In genomic region chr18:48153641-48154481, GRCh38 we compare ENCODE assay signal across 1 cellular context.
TF ChIP-seq lines count a peak whose summit lies in the region.

No MANE protein-coding gene starts in this region.

TF ChIP-seq in HepG2, 621 proteins besides CTCF, POLR2A, EP300 and RAD21 (continued from another document and continues in another):
- TF ChIP-seq MYPOP (CRISPR knock-in tag; IDR thresholded peaks at IDR 0.05) = 0 out of 2 replicates have a peak, but pooled peaks have one; percentile 51
- 0 out of 2 replicates have a peak, but pooled peaks have one; percentile 34 for TF ChIP-seq GLI4 (CRISPR knock-in tag; IDR thresholded peaks at IDR 0.05; ENCODE audit: borderline replicate concordance)
- peak; percentile 53 for TF ChIP-seq ELF1 (CRISPR knock-in tag; IDR thresholded peaks at IDR 0.05)
- TF ChIP-seq ZSCAN22 (CRISPR knock-in tag; IDR thresholded peaks at IDR 0.05) = no peak
- TF ChIP-seq ZNF510 (CRISPR knock-in tag; IDR thresholded peaks at IDR 0.05; ENCODE audit: low read depth) = no peak
- TF ChIP-seq JUND (CRISPR knock-in tag; IDR thresholded peaks at IDR 0.05) = peak; percentile 50; the same call in 1 of the 2 replicates
- TF ChIP-seq TBX2 (CRISPR knock-in tag; IDR thresholded peaks at IDR 0.05; ENCODE audit: borderline replicate concordance) = peak; percentile 46; the same call in 1 of the 2 replicates
- TF ChIP-seq ZBTB3 (CRISPR knock-in tag; IDR thresholded peaks at IDR 0.05; ENCODE audit: borderline replicate concordance, low read depth) = no peak
- 0 out of 2 replicates have a peak, but pooled peaks have one; percentile 24 for TF ChIP-seq BORCS8-MEF2B (CRISPR knock-in tag; IDR thresholded peaks at IDR 0.05)
- no peak for TF ChIP-seq ZBTB1 (CRISPR knock-in tag; IDR thresholded peaks at IDR 0.05; ENCODE audit: borderline replicate concordance)
- peak; percentile 59; the same call in 1 of the 2 replicates for TF ChIP-seq BCL3 (CRISPR knock-in tag; IDR thresholded peaks at IDR 0.05)
- peak; percentile 59 for TF ChIP-seq SKI (IDR thresholded peaks at IDR 0.05; ENCODE audit: partially characterized antibody)
- no peak for TF ChIP-seq FOXA1 (IDR thresholded peaks at IDR 0.05)
- TF ChIP-seq FOXA1 (CRISPR knock-in tag; IDR thresholded peaks at IDR 0.05) = peak; percentile 25; the same call in 1 of the 2 replicates
- no peak for TF ChIP-seq ZBTB37 (CRISPR knock-in tag; IDR thresholded peaks at IDR 0.05)
- TF ChIP-seq ZNF609 (CRISPR knock-in tag; IDR thresholded peaks at IDR 0.05; ENCODE audit: borderline replicate concordance) = 0 out of 2 replicates have a peak, but pooled peaks have one; percentile 56
- TF ChIP-seq ZNF160 (CRISPR knock-in tag; IDR thresholded peaks at IDR 0.05) = no peak
- TF ChIP-seq ASH2L (IDR thresholded peaks at IDR 0.05; ENCODE audit: insufficient read length, low read depth, low read length) = peak; percentile 63
- TF ChIP-seq BATF2 (CRISPR knock-in tag; IDR thresholded peaks at IDR 0.05) = no peak
- no peak for TF ChIP-seq TRIM22 (IDR thresholded peaks at IDR 0.05)
- peak; percentile 43; the same call in 1 of the 2 replicates for TF ChIP-seq NR2F2 (IDR thresholded peaks at IDR 0.05; ENCODE audit: borderline replicate concordance, low read depth)
- TF ChIP-seq CAMTA2 (CRISPR knock-in tag; IDR thresholded peaks at IDR 0.05; ENCODE audit: borderline replicate concordance) = no peak
- no peak for TF ChIP-seq ZNF124 (CRISPR knock-in tag; IDR thresholded peaks at IDR 0.05)
- TF ChIP-seq ZNF563 (CRISPR knock-in tag; IDR thresholded peaks at IDR 0.05) = no peak
- TF ChIP-seq ZFX (CRISPR knock-in tag; IDR thresholded peaks at IDR 0.05; ENCODE audit: low read depth) = peak; percentile 68
- no peak for TF ChIP-seq GABPA (IDR thresholded peaks at IDR 0.05; ENCODE audit: low read depth, low read length)
- peak; percentile 18; the same call in 1 of the 2 replicates for TF ChIP-seq GABPA (CRISPR knock-in tag; IDR thresholded peaks at IDR 0.05; ENCODE audit: low read depth)
- peak; percentile 37; the same call in 1 of the 2 replicates for TF ChIP-seq FOSL2 (CRISPR knock-in tag; IDR thresholded peaks at IDR 0.05)
- TF ChIP-seq ZNF574 (CRISPR knock-in tag; IDR thresholded peaks at IDR 0.05) = peak; percentile 27; the same call in 1 of the 2 replicates
- TF ChIP-seq KDM5B (CRISPR knock-in tag; IDR thresholded peaks at IDR 0.05; ENCODE audit: borderline replicate concordance) = 0 out of 2 replicates have a peak, but pooled peaks have one; percentile 26
- TF ChIP-seq ZNF782 (CRISPR knock-in tag; IDR thresholded peaks at IDR 0.05; ENCODE audit: borderline replicate concordance) = peak; percentile 69; the same call in 1 of the 2 replicates
- TF ChIP-seq ZNF513 (CRISPR knock-in tag; conservative IDR thresholded peaks at IDR 0.05) = no peak
- TF ChIP-seq LCORL (IDR thresholded peaks at IDR 0.05) = no peak
- TF ChIP-seq LCORL (CRISPR knock-in tag; IDR thresholded peaks at IDR 0.05) = peak; percentile 59
- 0 out of 2 replicates have a peak, but pooled peaks have one; percentile 13 for TF ChIP-seq SP5 (CRISPR knock-in tag; IDR thresholded peaks at IDR 0.05; ENCODE audit: borderline replicate concordance, low read depth)
- peak; percentile 85; the same call in 1 of the 2 replicates for TF ChIP-seq MTA1 (CRISPR knock-in tag; IDR thresholded peaks at IDR 0.05; ENCODE audit: borderline replicate concordance)
- TF ChIP-seq ZNF180 (CRISPR knock-in tag; IDR thresholded peaks at IDR 0.05; ENCODE audit: borderline replicate concordance, low read depth) = no peak
- peak; percentile 57; the same call in 1 of the 2 replicates for TF ChIP-seq ZNF710 (CRISPR knock-in tag; IDR thresholded peaks at IDR 0.05; ENCODE audit: borderline replicate concordance)
- peak; percentile 85 for TF ChIP-seq RARA (CRISPR knock-in tag; IDR thresholded peaks at IDR 0.05)
- no peak for TF ChIP-seq ZBTB34 (CRISPR knock-in tag; IDR thresholded peaks at IDR 0.05)
- TF ChIP-seq MAX (IDR thresholded peaks at IDR 0.05) = peak; percentile 26; the same call in 1 of the 2 replicates
